9 cellular contexts compared by ENCODE assay signal in the genomic region with DNA sequence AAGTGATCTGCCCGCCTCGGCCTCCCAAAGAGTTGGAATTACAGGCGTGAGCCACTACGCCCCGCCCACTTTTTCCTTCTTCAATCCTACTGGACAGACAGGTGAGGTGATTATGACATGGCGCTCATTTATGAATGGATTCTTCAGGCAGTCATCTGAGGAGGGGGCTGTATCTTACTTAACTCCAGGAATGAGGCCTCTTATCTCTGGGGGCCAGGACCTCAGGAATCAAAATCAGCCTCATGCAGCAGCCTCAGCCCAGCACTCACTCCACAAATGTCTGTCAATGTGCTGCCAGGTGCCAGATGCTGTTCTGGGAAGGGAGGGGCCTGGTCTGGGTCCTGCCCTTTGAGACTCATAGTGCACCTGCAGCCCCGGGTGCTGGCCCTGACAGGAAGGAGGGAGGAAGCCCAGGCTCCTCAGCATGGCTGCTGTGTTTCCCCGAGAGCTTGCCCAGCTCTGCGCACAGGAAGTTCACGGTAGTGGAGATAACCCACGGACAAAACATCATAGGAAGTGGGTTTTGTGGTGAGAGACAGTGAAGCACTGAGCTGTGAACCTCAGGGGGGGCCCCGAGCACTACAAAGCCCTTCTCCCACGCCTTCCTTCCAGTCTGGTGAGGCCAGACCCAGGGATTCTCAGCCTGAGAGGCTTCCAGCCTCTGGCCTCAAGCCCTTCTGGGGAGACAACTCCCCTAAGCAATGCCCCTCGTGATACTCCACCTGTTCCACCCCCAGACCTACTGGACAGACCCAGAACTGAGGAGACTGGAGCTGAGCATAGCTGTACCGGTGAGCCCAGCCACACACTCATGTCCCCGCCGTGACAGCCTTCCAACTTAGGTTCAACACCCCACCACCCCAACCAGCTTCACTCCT. TPM values are rescaled to one million over a fixed set of nuclear protein-coding genes. Genes with fewer than 3 reads are reported as not detected.
DNase-seq lines count a peak whose midpoint lies in the region; ATAC-seq and TF ChIP-seq lines count a peak whose summit lies in the region.
"Had no signal": no experiment of that assay in that cellular context is flagged by ENCODE, and none has a peak within 500 bp of the region (broad histone marks: within the 10 kb centered on the region; RNA-seq: fewer than 3 reads in every experiment).

No MANE protein-coding gene starts in this region.

- DNase-seq in NCI-H2029 (lab: John Stamatoyannopoulos, UW): peak; percentile 56
- DNase-seq in NCI-H2029 treated with DMSO at 0.1 percent for 48 hours (lab: John Stamatoyannopoulos, UW): no peak
- DNase-seq in NOMO-1 treated with DMSO at 0.1 percent for 48 hours (lab: John Stamatoyannopoulos, UW; ENCODE audit: unreplicated experiment): peak; percentile 79
- peak; percentile 90 for DNase-seq in activated CD8-positive, alpha-beta memory T cell treated with anti-CD3 and anti-CD28 coated beads, Interleukin-2, amount 50 U/mL, for 48 hours
- peak; percentile 17 to 31 for DNase-seq in heart right ventricle
- peak; percentile 86 for DNase-seq in stimulated activated CD4-positive, alpha-beta T cell treated with anti-CD3 and anti-CD28 coated beads, Interleukin-4, amount 100 ng/mL, for 24 hours
- DNase-seq in foreskin fibroblast: no peak

- intact Hi-C loops in heart right ventricle (cut with DNase I): no loop called here

- no peak for TF ChIP-seq CTCF in heart right ventricle (IDR thresholded peaks at IDR 0.05)
- TF ChIP-seq CTCF in foreskin fibroblast (IDR thresholded peaks at IDR 0.05; ENCODE audit: low read depth, low read length): no peak

- peak; percentile 94 for ATAC-seq in HG03039 (IDR thresholded peaks at IDR 0.05; ENCODE audit: unreplicated experiment)
- peak in 7 of 8 donors; percentile 43 to 77 (median 64) for ATAC-seq in heart right ventricle

- peaks cover 0 to 31% (median 3%) of the 10 kb centered on the region in 9 donors for H3K4me1 ChIP-seq in heart right ventricle

- H3K4me3 ChIP-seq in heart right ventricle (no peak overlapping the region), foreskin fibroblast (ENCODE audit: low read depth in 1 of 2, low read length in 2 of 2) (no peak overlapping the region)
- H3K4me3 ChIP-seq: cardiac muscle cell had no signal

- no peaks in the 10 kb centered on the region for H3K36me3 ChIP-seq in heart right ventricle
- H3K36me3 ChIP-seq: cardiac muscle cell had no signal

- H3K9me3 ChIP-seq in heart right ventricle: no peaks in the 10 kb centered on the region

- H3K27ac ChIP-seq in heart right ventricle: peak overlapping the region in 1 of 10 donors; percentile 56
- H3K27ac ChIP-seq: cardiac muscle cell had no signal

- H3K27me3 ChIP-seq in heart right ventricle: no peaks in the 10 kb centered on the region
- H3K27me3 ChIP-seq: cardiac muscle cell had no signal

- WGBS in heart right ventricle, 2 donors: 57 to 65% methylated on average over 17 of the region's 17 CpGs

RNA-seq across cellular contexts. Expression of gene GALNT6, which starts 22.3 kb away (rescaled TPM):
- total RNA-seq in heart right ventricle: 1 to 10 TPM in 5 of 10 donors, under 1 TPM in 5; 0.23 to 6.3 (median 1.0) TPM
- polyA plus RNA-seq in heart right ventricle: under 1 TPM; 0.15 to 0.57 TPM

RNA-seq across cellular contexts. Expression of gene CELA1, which starts 22.4 kb away (rescaled TPM):
- total RNA-seq in heart right ventricle: not detected
- not detected for polyA plus RNA-seq in heart right ventricle
- total RNA-seq: cardiac muscle cell had no signal
- polyA plus RNA-seq: cardiac muscle cell had no signal

RNA-seq across cellular contexts. Expression of gene BIN2, which starts 44.9 kb away (rescaled TPM):
- total RNA-seq in heart right ventricle: 10 to 100 TPM in 1 of 10 donors, 1 to 10 TPM in 5, under 1 TPM in 4; 0.57 to 13.2 (median 1.8) TPM
- 1 to 10 TPM; 1.2 to 1.4 TPM for polyA plus RNA-seq in heart right ventricle
- total RNA-seq: cardiac muscle cell had no signal
- polyA plus RNA-seq: cardiac muscle cell had no signal

RNA-seq across cellular contexts. Expression of gene SLC4A8, which starts 55.8 kb away (rescaled TPM):
- total RNA-seq in heart right ventricle: 1 to 10 TPM in 1 of 10 donors, under 1 TPM in 9; 0.28 to 1.8 (median 0.63) TPM
- under 1 TPM; 0.12 to 0.22 TPM for polyA plus RNA-seq in heart right ventricle

Comparison
In these comparisons a context has a peak if more than half of its experiments do, and no peak if none do; other contexts are left out.
1. DNase-seq: peak in NCI-H2029 (single experiment), NOMO-1 treated with DMSO at 0.1 percent for 48 hours (single experiment), activated CD8-positive, alpha-beta memory T cell treated with anti-CD3 and anti-CD28 coated beads, Interleukin-2, amount 50 U/mL, for 48 hours (single experiment), heart right ventricle (2 of 2) and stimulated activated CD4-positive, alpha-beta T cell treated with anti-CD3 and anti-CD28 coated beads, Interleukin-4, amount 100 ng/mL, for 24 hours (single experiment); none in NCI-H2029 treated with DMSO at 0.1 percent for 48 hours (single experiment) and foreskin fibroblast (0 of 2).